ENCODE assay signal across 11 cellular contexts in the genomic region with DNA sequence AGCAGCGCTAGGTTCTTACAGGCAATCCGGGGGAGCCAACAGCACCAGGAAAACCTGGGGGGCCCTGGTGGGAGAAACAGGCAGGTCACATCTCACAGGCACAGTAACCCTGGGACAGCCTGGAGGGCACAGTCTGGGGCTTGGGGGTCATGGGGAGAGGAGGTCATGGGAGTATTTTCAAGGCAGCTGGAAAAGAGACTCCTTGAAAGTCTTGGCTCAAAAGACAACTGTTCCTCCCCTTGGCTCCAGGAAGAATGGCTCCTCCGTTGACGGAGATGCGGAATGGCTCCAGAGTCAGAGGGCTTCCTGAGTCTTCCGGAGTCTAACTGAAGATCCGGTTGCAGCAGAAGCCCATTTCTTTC. TPM values are rescaled to one million over a fixed set of nuclear protein-coding genes. Genes with fewer than 3 reads are reported as not detected.
A peak's percentile ranks its signal among the peaks of the same experiment; 100 is the strongest.
DNase-seq lines count a peak whose midpoint lies in the region; ATAC-seq, FAIRE-seq and TF ChIP-seq lines count a peak whose summit lies in the region.
"Had no signal": no experiment of that assay in that cellular context is flagged by ENCODE, and none has a peak within 500 bp of the region (broad histone marks: within the 10 kb centered on the region; RNA-seq: fewer than 3 reads in every experiment).

No MANE protein-coding gene starts in this region.

- H3K4me1 ChIP-seq in GM23338 (ENCODE audit: insufficient read depth), result peaks cover 11% of the 10 kb centered on the region
- H3K4me1 ChIP-seq in adipocyte (ENCODE audit: control insufficient read depth, insufficient read depth, low read length), result peaks cover 49% of the 10 kb centered on the region
- H3K4me1 ChIP-seq in gastroesophageal sphincter, result peaks cover 0 to 100% (median 31%) of the 10 kb centered on the region in 3 donors

- H3K27ac Mint-ChIP-seq in GM23338, result 0 out of 2 replicates have a peak overlapping the region, but pooled peaks have one; percentile 9
- H3K27ac Mint-ChIP-seq: activated CD4-positive, alpha-beta T cell treated with anti-CD3 and anti-CD28 coated beads, Interleukin-2, amount 10 ng/mL, durations not matched to agents 24 days and 14 days had no signal

- no peak for TF ChIP-seq EP300 in gastroesophageal sphincter (IDR thresholded peaks at IDR 0.05)

- no peaks in the 10 kb centered on the region for H3K9me3 Mint-ChIP-seq in GM23338
- H3K9me3 Mint-ChIP-seq: activated CD4-positive, alpha-beta T cell treated with anti-CD3 and anti-CD28 coated beads, Interleukin-2, amount 10 ng/mL, durations not matched to agents 24 days and 14 days; stimulated activated naive B cell treated with anti-CD40 and anti-IgM and Interleukin-4, amounts not matched to agents 10 μg/mL and 1 μg/mL and 100 μg/mL, for 72 hours had no signal

- 31 to 66% methylated on average over 2 to 5 of the region's 7 CpGs for WGBS in gastroesophageal sphincter (ENCODE audit: low coverage in 1 of 2), 2 donors

- peaks cover 12% of the 10 kb centered on the region for H3K27me3 Mint-ChIP-seq in GM23338 (ENCODE audit: insufficient read depth, low read depth, poor library complexity)

- H3K9ac ChIP-seq in adipocyte (ENCODE audit: low read length), result peak overlapping the region; percentile 37

- H4K20me1 ChIP-seq in GM23338 (replicated peaks; ENCODE audit: insufficient read depth), result no peaks in the 10 kb centered on the region

- H3K4me3 Mint-ChIP-seq in GM23338, result peak overlapping the region; percentile 51; the same call in 1 of the 3 replicates

- no peaks in the 10 kb centered on the region for H3K9me3 ChIP-seq in adipocyte (ENCODE audit: control insufficient read depth, low read length)
- H3K9me3 ChIP-seq in gastroesophageal sphincter, result no peaks in the 10 kb centered on the region

- H3K36me3 ChIP-seq in GM23338 (ENCODE audit: insufficient read depth), result no peaks in the 10 kb centered on the region
- H3K36me3 ChIP-seq in adipocyte (ENCODE audit: control insufficient read depth, insufficient read depth, low read length, severe bottlenecking), result peaks cover 68% of the 10 kb centered on the region
- peaks cover 0 to 3% of the 10 kb centered on the region in 2 donors for H3K36me3 ChIP-seq in gastroesophageal sphincter

- TF ChIP-seq CTCF in GM23338 (conservative IDR thresholded peaks at IDR 0.05; ENCODE audit: low read depth in 2 of 2) (no peak), gastroesophageal sphincter (IDR thresholded peaks at IDR 0.05) (no peak)

- TF ChIP-seq POLR2A in gastroesophageal sphincter (IDR thresholded peaks at IDR 0.05), result no peak
- TF ChIP-seq POLR2A in GM12892 (IDR thresholded peaks at IDR 0.05; ENCODE audit: low read depth, low read length), result no peak

- no peak for ATAC-seq in GM23338
- no peak for ATAC-seq in gastroesophageal sphincter
- ATAC-seq in sciatic nerve, result peak; percentile 2
- no peak for ATAC-seq in GM19328 (IDR thresholded peaks at IDR 0.05; ENCODE audit: unreplicated experiment)

- H3K27me3 ChIP-seq in GM23338 (ENCODE audit: insufficient read depth) (no peaks in the 10 kb centered on the region), adipocyte (replicated peaks; ENCODE audit: control insufficient read depth, insufficient read depth, low read length) (no peaks in the 10 kb centered on the region), gastroesophageal sphincter (no peaks in the 10 kb centered on the region)

- no peak overlapping the region; the same call in 1 of the 2 replicates for H3K4me2 ChIP-seq in GM23338
- H3K4me2 ChIP-seq: smooth muscle cell had no signal

- H3K79me2 ChIP-seq in GM23338 (replicated peaks; ENCODE audit: insufficient read depth), result no peaks in the 10 kb centered on the region

- H3K27ac ChIP-seq in GM23338 (ENCODE audit: low read depth) (peak overlapping the region; percentile 56; the same call in 1 of the 2 replicates), gastroesophageal sphincter (peak overlapping the region; percentile 17 to 81 (median 69))

- no peaks in the 10 kb centered on the region for H3F3A ChIP-seq in GM23338 (replicated peaks; ENCODE audit: low read depth)

- no peaks in the 10 kb centered on the region for H3K9me2 ChIP-seq in GM23338 (ENCODE audit: insufficient read depth)

- no peak for DNase-seq in GM23338 (ENCODE audit: low spot score)
- no peak for DNase-seq in adipocyte (ENCODE audit: low read depth)
- DNase-seq in sciatic nerve (ENCODE audit: low spot score), result no peak
- no peak for DNase-seq in GM12892 (ENCODE audit: insufficient read length)
- no peak for DNase-seq in activated CD4-positive, CD25-positive, alpha-beta regulatory T cell treated with anti-CD3 and anti-CD28 coated beads, Interleukin-2, amount 50 U/mL, for 72 hours
- DNase-seq in NCI-H82 (lab: John Stamatoyannopoulos, UW), result no peak

- intact Hi-C loops in sciatic nerve (cut with DNase I), result no loop called here

- H3K4me1 Mint-ChIP-seq in GM23338, result peaks cover 35% of the 10 kb centered on the region

- H2AFZ ChIP-seq in GM23338, result peak overlapping the region; percentile 89; the same call in 1 of the 2 replicates

- no peaks in the 10 kb centered on the region for H3K36me3 Mint-ChIP-seq in GM23338 (ENCODE audit: low read depth)
- H3K36me3 Mint-ChIP-seq: stimulated activated naive B cell treated with anti-CD40 and anti-IgM and Interleukin-4, amounts not matched to agents 10 μg/mL and 1 μg/mL and 100 μg/mL, for 72 hours had no signal

- FAIRE-seq in GM12892 (lab: Jason Lieb, UNC), result no peak

- H3K4me3 ChIP-seq in GM23338, result no peak overlapping the region
- no peak overlapping the region for H3K4me3 ChIP-seq in adipocyte (ENCODE audit: low read length)
- peak overlapping the region; percentile 0 to 37 for H3K4me3 ChIP-seq in gastroesophageal sphincter
- H3K4me3 ChIP-seq: smooth muscle cell had no signal

TF ChIP-seq in GM23338, 12 proteins besides CTCF, POLR2A, EP300 and RAD21 (continues in another document):
- TF ChIP-seq JUNB (IDR thresholded peaks at IDR 0.05; ENCODE audit: unreplicated experiment) (no peak), POLR2AphosphoS5 (IDR thresholded peaks at IDR 0.05; ENCODE audit: low read depth) (no peak), NANOG (IDR thresholded peaks at IDR 0.05; ENCODE audit: borderline replicate concordance) (no peak), STAT1 (IDR thresholded peaks at IDR 0.05; ENCODE audit: unreplicated experiment) (no peak)
- TF ChIP-seq, protein P1, sequence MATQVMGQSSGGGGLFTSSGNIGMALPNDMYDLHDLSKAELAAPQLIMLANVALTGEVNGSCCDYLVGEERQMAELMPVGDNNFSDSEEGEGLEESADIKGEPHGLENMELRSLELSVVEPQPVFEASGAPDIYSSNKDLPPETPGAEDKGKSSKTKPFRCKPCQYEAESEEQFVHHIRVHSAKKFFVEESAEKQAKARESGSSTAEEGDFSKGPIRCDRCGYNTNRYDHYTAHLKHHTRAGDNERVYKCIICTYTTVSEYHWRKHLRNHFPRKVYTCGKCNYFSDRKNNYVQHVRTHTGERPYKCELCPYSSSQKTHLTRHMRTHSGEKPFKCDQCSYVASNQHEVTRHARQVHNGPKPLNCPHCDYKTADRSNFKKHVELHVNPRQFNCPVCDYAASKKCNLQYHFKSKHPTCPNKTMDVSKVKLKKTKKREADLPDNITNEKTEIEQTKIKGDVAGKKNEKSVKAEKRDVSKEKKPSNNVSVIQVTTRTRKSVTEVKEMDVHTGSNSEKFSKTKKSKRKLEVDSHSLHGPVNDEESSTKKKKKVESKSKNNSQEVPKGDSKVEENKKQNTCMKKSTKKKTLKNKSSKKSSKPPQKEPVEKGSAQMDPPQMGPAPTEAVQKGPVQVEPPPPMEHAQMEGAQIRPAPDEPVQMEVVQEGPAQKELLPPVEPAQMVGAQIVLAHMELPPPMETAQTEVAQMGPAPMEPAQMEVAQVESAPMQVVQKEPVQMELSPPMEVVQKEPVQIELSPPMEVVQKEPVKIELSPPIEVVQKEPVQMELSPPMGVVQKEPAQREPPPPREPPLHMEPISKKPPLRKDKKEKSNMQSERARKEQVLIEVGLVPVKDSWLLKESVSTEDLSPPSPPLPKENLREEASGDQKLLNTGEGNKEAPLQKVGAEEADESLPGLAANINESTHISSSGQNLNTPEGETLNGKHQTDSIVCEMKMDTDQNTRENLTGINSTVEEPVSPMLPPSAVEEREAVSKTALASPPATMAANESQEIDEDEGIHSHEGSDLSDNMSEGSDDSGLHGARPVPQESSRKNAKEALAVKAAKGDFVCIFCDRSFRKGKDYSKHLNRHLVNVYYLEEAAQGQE (IDR thresholded peaks at IDR 0.05; ENCODE audit: unreplicated experiment), result no peak
- TF ChIP-seq, protein P2, sequence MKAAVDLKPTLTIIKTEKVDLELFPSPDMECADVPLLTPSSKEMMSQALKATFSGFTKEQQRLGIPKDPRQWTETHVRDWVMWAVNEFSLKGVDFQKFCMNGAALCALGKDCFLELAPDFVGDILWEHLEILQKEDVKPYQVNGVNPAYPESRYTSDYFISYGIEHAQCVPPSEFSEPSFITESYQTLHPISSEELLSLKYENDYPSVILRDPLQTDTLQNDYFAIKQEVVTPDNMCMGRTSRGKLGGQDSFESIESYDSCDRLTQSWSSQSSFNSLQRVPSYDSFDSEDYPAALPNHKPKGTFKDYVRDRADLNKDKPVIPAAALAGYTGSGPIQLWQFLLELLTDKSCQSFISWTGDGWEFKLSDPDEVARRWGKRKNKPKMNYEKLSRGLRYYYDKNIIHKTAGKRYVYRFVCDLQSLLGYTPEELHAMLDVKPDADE (IDR thresholded peaks at IDR 0.05), result no peak

RNA-seq across cellular contexts. Expression of a gene that starts 25.9 kb away (rescaled TPM):
- 60.5 and 68.5 TPM in 2 replicates for total RNA-seq in GM23338 (2014; rRNA removed; shearing (Covaris generic))
- 22.0 and 22.3 TPM in 2 replicates for polyA plus RNA-seq in GM23338 (2016; fragmentation: Nextera tagmentation; extraction: Ambion mirVana)
- total RNA-seq in gastroesophageal sphincter, result 100 to 1,000 TPM in 1 of 4 donors, 10 to 100 TPM in 3; 71.3 to 109 (median 88.7) TPM
- 56.7 TPM for total RNA-seq in sciatic nerve
- 47.0 TPM for polyA plus RNA-seq in GM12892 (2012; ENCODE audit: missing spikeins)

RNA-seq across cellular contexts. Expression of a gene that starts 33.3 kb away (rescaled TPM):
- 13.2 and 15.7 TPM in 2 replicates for total RNA-seq in GM23338 (2014; rRNA removed; shearing (Covaris generic))
- polyA plus RNA-seq in GM23338 (2016; fragmentation: Nextera tagmentation; extraction: Ambion mirVana), result 3.4 and 4.2 TPM in 2 replicates
- total RNA-seq in gastroesophageal sphincter (100 to 1,000 TPM in 3 of 4 donors, 10 to 100 TPM in 1; 67.2 to 169 (median 149) TPM), sciatic nerve (179 TPM)
- 0.36 TPM for polyA plus RNA-seq in GM12892 (2012; ENCODE audit: missing spikeins)
- total RNA-seq: activated CD4-positive, alpha-beta T cell treated with anti-CD3 and anti-CD28 coated beads, Interleukin-2, amount 10 ng/mL, durations not matched to agents 24 days and 14 days had no signal

RNA-seq across cellular contexts. Expression of a gene that starts 53.1 kb away (rescaled TPM):
- total RNA-seq in GM23338 (2014; rRNA removed; shearing (Covaris generic)), result 1.0 TPM in 1 of 2 replicates, not detected in the other
- polyA plus RNA-seq in GM23338 (2016; fragmentation: Nextera tagmentation; extraction: Ambion mirVana), result 0.15 TPM in 1 of 2 replicates, not detected in the other
- total RNA-seq in gastroesophageal sphincter (under 1 TPM in 3 of 4 donors, not detected in 1; 0.23 to 0.82 (median 0.67) TPM), sciatic nerve (0.31 TPM)
- polyA plus RNA-seq in GM12892 (2012; ENCODE audit: missing spikeins), result not detected
- total RNA-seq: activated CD4-positive, alpha-beta T cell treated with anti-CD3 and anti-CD28 coated beads, Interleukin-2, amount 10 ng/mL, durations not matched to agents 24 days and 14 days had no signal
- polyA plus RNA-seq: smooth muscle cell had no signal

Comparison
In these comparisons a context has a peak if more than half of its experiments do, and no peak if none do; other contexts are left out.
1. H3K4me3 ChIP-seq: peak in gastroesophageal sphincter (2 of 2); none in GM23338 (single experiment) and adipocyte (single experiment).